In the genomic region with DNA sequence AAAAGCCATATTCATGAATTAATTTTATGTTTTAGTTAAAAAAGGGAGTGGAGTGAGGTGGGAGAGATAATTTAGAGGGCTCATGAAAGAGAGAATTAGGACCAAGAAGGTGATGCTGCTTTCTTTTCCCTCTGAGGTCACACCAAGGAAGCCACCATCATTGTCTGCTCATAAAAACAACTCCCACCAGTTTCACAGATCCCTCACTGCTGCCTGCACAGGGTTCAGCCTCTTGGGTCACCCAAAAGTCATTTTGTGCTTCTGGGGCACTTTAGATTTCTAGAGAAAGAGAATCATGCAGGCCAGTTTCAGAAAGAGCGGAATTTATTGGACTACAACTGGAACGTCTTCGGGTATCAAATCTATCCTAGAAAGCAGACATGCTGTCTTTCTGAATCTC, we compare ENCODE assay signal across 16 cellular contexts.
"Had no signal": no experiment of that assay in that cellular context is flagged by ENCODE, and none has a peak within 500 bp of the region (broad histone marks: within the 10 kb centered on the region; RNA-seq: fewer than 3 reads in every experiment).

No MANE protein-coding gene starts in this region.

- H3K27me3 ChIP-seq: adrenal gland, breast epithelium, left lung, tibial artery had no signal

- DNase-seq: activated CD4-positive, alpha-beta T cell treated with anti-CD3 and anti-CD28 coated beads, Interleukin-2, amount 50 U/mL, for 4 hours; activated CD4-positive, CD25-positive, alpha-beta regulatory T cell; activated naive CD4-positive, alpha-beta T cell treated with anti-CD3 and anti-CD28 coated beads for 36 hours; adrenal gland; cerebellar nuclear complex; effector CD4-positive, alpha-beta T cell; left lung; midbrain; occipital lobe; SIG-M5; substantia nigra; T-cell; T1000; tibial artery had no signal

- H3K4me1 ChIP-seq: adrenal gland, breast epithelium, left lung, tibial artery had no signal

- H3K27ac Mint-ChIP-seq: activated naive CD4-positive, alpha-beta T cell treated with anti-CD3 and anti-CD28 coated beads for 36 hours; T-cell had no signal

- ATAC-seq: left lung, SK-N-SH treated with all-trans-retinoic acid at 6 μM for 48 hours, T-cell had no signal

- H3K4me3 Mint-ChIP-seq: activated naive CD4-positive, alpha-beta T cell treated with anti-CD3 and anti-CD28 coated beads for 36 hours; T-cell had no signal

- H3K36me3 Mint-ChIP-seq: T-cell had no signal

- H3K9me3 Mint-ChIP-seq: T-cell had no signal

- H3K4me1 Mint-ChIP-seq: T-cell had no signal

- H3K36me3 ChIP-seq: adrenal gland, breast epithelium, left lung, tibial artery had no signal

- H3K27ac ChIP-seq: adrenal gland, breast epithelium, left lung, tibial artery had no signal

- H3K27me3 Mint-ChIP-seq: T-cell had no signal

- H3K4me3 ChIP-seq: adrenal gland, breast epithelium, left lung, tibial artery had no signal
